Comparison of ENCODE assay signal across 28 cellular contexts in genomic region chr17:46814446-46814845, GRCh38. TPM values are rescaled to one million over a fixed set of nuclear protein-coding genes. Genes with fewer than 3 reads are reported as not detected.
"Had no signal": no experiment of that assay in that cellular context is flagged by ENCODE, and none has a peak within 500 bp of the region (broad histone marks: within the 10 kb centered on the region; RNA-seq: fewer than 3 reads in every experiment).

No MANE protein-coding gene starts in this region.

- ATAC-seq: activated CD8-positive, alpha-beta memory T cell treated with anti-CD3 and anti-CD28 coated beads, Interleukin-2, amount 10 ng/mL, durations not matched to agents 7 days and 5 days; activated CD8-positive, alpha-beta T cell treated with anti-CD3 and anti-CD28 coated beads, Interleukin-2, amount 10 ng/mL, durations not matched to agents 7 days and 5 days; activated naive CD4-positive, alpha-beta T cell treated with anti-CD3 and anti-CD28 coated beads, Interleukin-2, amount 50 U/mL, for 72 hours; activated naive CD8-positive, alpha-beta T cell treated with anti-CD3 and anti-CD28 coated beads, Interleukin-2, amount 50 U/mL, for 24 hours; body of pancreas had no signal

- H3K36me3 Mint-ChIP-seq: activated CD8-positive, alpha-beta memory T cell treated with anti-CD3 and anti-CD28 coated beads, Interleukin-2, amount 10 ng/mL, durations not matched to agents 7 days and 5 days had no signal

- H3K4me3 ChIP-seq: ascending aorta, body of pancreas, MG63, PC-9 had no signal

- H3K27ac ChIP-seq: ascending aorta, body of pancreas, PC-9 had no signal

- H3K27ac Mint-ChIP-seq: activated CD8-positive, alpha-beta memory T cell treated with anti-CD3 and anti-CD28 coated beads, Interleukin-2, amount 10 ng/mL, durations not matched to agents 7 days and 5 days; activated CD8-positive, alpha-beta T cell treated with anti-CD3 and anti-CD28 coated beads, Interleukin-2, amount 10 ng/mL, durations not matched to agents 7 days and 5 days; activated naive CD4-positive, alpha-beta T cell treated with anti-CD3 and anti-CD28 coated beads, Interleukin-2, amount 50 U/mL, for 72 hours; activated naive CD8-positive, alpha-beta T cell treated with anti-CD3 and anti-CD28 coated beads, Interleukin-2, amount 50 U/mL, for 24 hours; activated T-cell treated with anti-CD3 and anti-CD28 coated beads, Interleukin-2, amount 50 U/mL, for 24 hours; activated T-helper 1 cell treated with anti-CD3 and anti-CD28 coated beads, Interleukin-12 subunit alpha, Interleukin-12 subunit beta, Interleukin-2, Interleukin-4 antibody, amounts not matched to agents 30 ng/mL and 10 ng/mL and 1 ng/mL, durations not matched to agents 14 hours and 24 hours and 36 hours had no signal

- FAIRE-seq: bronchial epithelial cell, TTC549 had no signal

- H3K9me3 Mint-ChIP-seq: activated naive CD4-positive, alpha-beta T cell treated with anti-CD3 and anti-CD28 coated beads, Interleukin-2, amount 50 U/mL, for 72 hours; activated naive CD8-positive, alpha-beta T cell treated with anti-CD3 and anti-CD28 coated beads, Interleukin-2, amount 50 U/mL, for 24 hours; activated T-cell treated with anti-CD3 and anti-CD28 coated beads, Interleukin-2, amount 50 U/mL, for 24 hours; activated T-helper 1 cell treated with anti-CD3 and anti-CD28 coated beads, Interleukin-12 subunit alpha, Interleukin-12 subunit beta, Interleukin-2, Interleukin-4 antibody, amounts not matched to agents 30 ng/mL and 10 ng/mL and 1 ng/mL, durations not matched to agents 14 hours and 24 hours and 36 hours had no signal

- H3K4me3 Mint-ChIP-seq: activated CD8-positive, alpha-beta memory T cell treated with anti-CD3 and anti-CD28 coated beads, Interleukin-2, amount 10 ng/mL, durations not matched to agents 7 days and 5 days; activated CD8-positive, alpha-beta T cell treated with anti-CD3 and anti-CD28 coated beads, Interleukin-2, amount 10 ng/mL, durations not matched to agents 7 days and 5 days; activated naive CD8-positive, alpha-beta T cell treated with anti-CD3 and anti-CD28 coated beads, Interleukin-2, amount 50 U/mL, for 24 hours; activated T-cell treated with anti-CD3 and anti-CD28 coated beads, Interleukin-2, amount 50 U/mL, for 24 hours; activated T-helper 1 cell treated with anti-CD3 and anti-CD28 coated beads, Interleukin-12 subunit alpha, Interleukin-12 subunit beta, Interleukin-2, Interleukin-4 antibody, amounts not matched to agents 30 ng/mL and 10 ng/mL and 1 ng/mL, durations not matched to agents 14 hours and 24 hours and 36 hours had no signal

- H3K36me3 ChIP-seq: ascending aorta, MG63 had no signal

- H3K4me2 ChIP-seq: PC-9 had no signal

- DNase-seq: activated CD4-positive, alpha-beta T cell treated with anti-CD3 and anti-CD28 coated beads for 4 hours; activated CD8-positive, alpha-beta memory T cell treated with anti-CD3 and anti-CD28 coated beads, Interleukin-2, amount 10 ng/mL, durations not matched to agents 7 days and 5 days; activated CD8-positive, alpha-beta T cell treated with anti-CD3 and anti-CD28 coated beads, Interleukin-2, amount 10 ng/mL, durations not matched to agents 7 days and 5 days; activated effector memory CD4-positive, alpha-beta T cell treated with Interleukin-2 at 50 U/mL for 16 hours; activated naive CD4-positive, alpha-beta T cell treated with Interleukin-2 at 50 U/mL for 16 hours; activated naive CD8-positive, alpha-beta T cell treated with anti-CD3 and anti-CD28 coated beads, Interleukin-2, amount 50 U/mL, for 24 hours; activated T-cell treated with anti-CD3 and anti-CD28 coated beads, Interleukin-2, amount 50 U/mL, for 24 hours; amniotic stem cell; body of pancreas; central memory CD4-positive, alpha-beta T cell; MG63; MV-4-11; NCI-H1092 treated with DMSO at 0.1 percent for 48 hours; NCI-H1417 treated with DMSO at 0.1 percent for 48 hours; NCI-H1694 treated with DMSO at 0.1 percent for 48 hours; NCI-H2081; NCI-H510A treated with DMSO at 0.1 percent for 48 hours; PC-9; SIG-M5; T-helper 2 cell; T1000 had no signal

- H2AFZ ChIP-seq: PC-9 had no signal

- H3K9me3 ChIP-seq: ascending aorta, body of pancreas, MG63 had no signal

RNA-seq across cellular contexts. Expression of gene WNT3, which starts 4.0 kb away (rescaled TPM):
- total RNA-seq: activated CD8-positive, alpha-beta memory T cell treated with anti-CD3 and anti-CD28 coated beads, Interleukin-2, amount 10 ng/mL, durations not matched to agents 7 days and 5 days; activated CD8-positive, alpha-beta T cell treated with anti-CD3 and anti-CD28 coated beads, Interleukin-2, amount 10 ng/mL, durations not matched to agents 7 days and 5 days; ascending aorta had no signal

RNA-seq across cellular contexts. Expression of gene WNT9B, which starts 36.9 kb away (rescaled TPM):
- total RNA-seq: activated CD8-positive, alpha-beta memory T cell treated with anti-CD3 and anti-CD28 coated beads, Interleukin-2, amount 10 ng/mL, durations not matched to agents 7 days and 5 days; activated CD8-positive, alpha-beta T cell treated with anti-CD3 and anti-CD28 coated beads, Interleukin-2, amount 10 ng/mL, durations not matched to agents 7 days and 5 days; activated naive CD4-positive, alpha-beta T cell treated with anti-CD3 and anti-CD28 coated beads, Interleukin-2, amount 50 U/mL, for 72 hours; activated T-helper 1 cell treated with anti-CD3 and anti-CD28 coated beads, Interleukin-12 subunit alpha, Interleukin-12 subunit beta, Interleukin-2, Interleukin-4 antibody, amounts not matched to agents 30 ng/mL and 10 ng/mL and 1 ng/mL, durations not matched to agents 14 hours and 24 hours and 36 hours; body of pancreas; bronchial epithelial cell; chondrocyte; PC-9; RPMI7951 had no signal
